In the genomic region with DNA sequence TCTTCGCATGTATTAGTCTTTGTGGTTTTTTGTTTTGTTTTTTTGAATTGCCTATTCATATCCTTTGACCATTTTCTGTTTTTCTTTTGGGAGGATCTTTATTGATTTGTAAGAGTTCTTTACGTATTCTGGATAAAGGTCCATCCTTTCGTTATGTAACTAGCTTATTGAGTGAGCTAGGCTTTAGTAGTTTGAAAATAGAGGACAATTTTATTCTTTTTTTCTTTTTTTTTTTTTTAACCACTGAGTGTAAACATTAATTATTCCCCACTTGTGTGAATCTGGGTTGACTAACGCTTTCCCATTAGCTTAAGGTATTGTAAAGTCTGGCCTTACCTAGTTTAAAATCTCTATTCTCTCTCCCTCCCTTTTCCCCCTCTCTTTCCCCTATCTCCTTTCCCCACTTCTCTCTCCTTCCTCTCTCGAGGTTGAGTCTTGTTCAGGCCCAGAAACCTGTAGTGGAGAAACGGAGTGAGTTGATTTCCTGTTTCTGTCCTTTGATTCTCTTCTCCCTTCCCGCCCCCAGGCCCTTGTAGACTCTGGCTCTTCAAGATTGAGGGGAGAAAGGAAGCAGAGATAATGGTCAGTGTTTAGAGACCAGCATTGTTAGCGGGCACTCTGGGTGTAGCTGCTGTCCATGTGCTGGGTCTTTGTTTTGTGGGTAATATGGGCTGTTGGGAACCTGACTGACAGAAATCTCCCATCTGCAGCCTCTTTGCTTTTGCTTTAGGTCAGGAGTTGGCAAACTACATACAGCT, we compare ENCODE assay signal across 8 cellular contexts. TPM values are rescaled to one million over a fixed set of nuclear protein-coding genes. Genes with fewer than 3 reads are reported as not detected.
DNase-seq lines count a peak whose midpoint lies in the region; ATAC-seq, FAIRE-seq and TF ChIP-seq lines count a peak whose summit lies in the region.

No MANE protein-coding gene starts in this region.

- H3K27me3 ChIP-seq in adrenal gland (no peaks in the 10 kb centered on the region), iPS-20b (ENCODE audit: insufficient read depth, low read length) (no peaks in the 10 kb centered on the region)

- DNase-seq in A549 (ENCODE audit: low read depth in 1 of 2, low spot score in 1 of 2) (no peak), ELR (ENCODE audit: low read depth) (peak; percentile 62), NCI-H748 (lab: John Stamatoyannopoulos, UW; ENCODE audit: unreplicated experiment) (peak; percentile 55), adrenal gland (peak in 2 of 7 donors; percentile 15 to 54), 8988T (no peak)

- peak overlapping the region in 1 of 2 experiments; percentile 96; a peak in 4 of 6 replicates for H3K27ac ChIP-seq in A549
- peak overlapping the region; percentile 72 to 99 (median 91) for H3K27ac ChIP-seq in adrenal gland
- H3K27ac ChIP-seq in iPS-20b (ENCODE audit: low read length) = peak overlapping the region; percentile 27
- H3K27ac ChIP-seq in skin epidermis = peak overlapping the region in 19 of 21 experiments; percentile 91 to 100 (median 99)

- 19% methylated on average over 8 of the region's 8 CpGs for WGBS in A549 (ENCODE audit: missing lambda C conversion rate)
- 11 to 17% (median 15%) methylated on average over 8 of the region's 8 CpGs for WGBS in adrenal gland, 4 donors

- H3K9me3 ChIP-seq in A549 (no peaks in the 10 kb centered on the region), adrenal gland (replicated peaks in 1 of 3) (no peaks in the 10 kb centered on the region), iPS-20b (ENCODE audit: insufficient read depth, low read depth, low read length) (no peaks in the 10 kb centered on the region)

- peak overlapping the region; percentile 88 for H3K4me3 ChIP-seq in A549
- H3K4me3 ChIP-seq in adrenal gland = peak overlapping the region in 3 of 4 donors; percentile 83 to 93 (median 86)
- H3K4me3 ChIP-seq in iPS-20b (ENCODE audit: low read length) = peak overlapping the region; percentile 92
- H3K4me3 ChIP-seq in skin epidermis = peak overlapping the region; percentile 54 to 95 (median 76)

- TF ChIP-seq RAD21 in A549 (conservative IDR thresholded peaks at IDR 0.05 in 1 of 2, IDR thresholded peaks at IDR 0.05 in 1 of 2) = no peak

- intact Hi-C loops in adrenal gland (cut with DNase I) = no loop called here

- POLR2A ChIA-PET in A549 (lab: Yijun Ruan, JAX) = interaction anchor here (1.7 kb wide), 1 partner anchor 182 kb away, joined by 4 read pairs; no protein-coding TSS in a partner anchor

- no peaks in the 10 kb centered on the region for H3K36me3 ChIP-seq in adrenal gland (replicated peaks in 1 of 2)
- peaks cover 9% of the 10 kb centered on the region; the same call in 1 of the 2 replicates for H3K36me3 ChIP-seq in iPS-20b (ENCODE audit: insufficient read depth, low read depth, low read length)

- no peak for TF ChIP-seq EP300 in A549 (IDR thresholded peaks at IDR 0.05)

- CTCF ChIA-PET in A549 (lab: Yijun Ruan, JAX) = interaction anchor here (0.6 to 1.6 kb wide), 3 partner anchors 10 to 181 kb away, joined by 3 to 4 read pairs (median 4); no protein-coding TSS in a partner anchor

- no peak for FAIRE-seq in A549 (lab: Jason Lieb, UNC)

- H3K4me1 ChIP-seq in A549 (peaks cover 32% of the 10 kb centered on the region), adrenal gland (replicated peaks in 1 of 2) (peaks cover 31 to 52% of the 10 kb centered on the region in 2 donors), iPS-20b (ENCODE audit: insufficient read depth, low read length) (peaks cover 5% of the 10 kb centered on the region; the same call in 1 of the 2 replicates)

- peak overlapping the region; percentile 81; the same call in 1 of the 2 replicates for H3K9ac ChIP-seq in iPS-20b (ENCODE audit: low read depth, low read length)

- ATAC-seq in A549 (no peak), GM19452 (IDR thresholded peaks at IDR 0.05; ENCODE audit: unreplicated experiment) (no peak)

- TF ChIP-seq CTCF in A549 (IDR thresholded peaks at IDR 0.05) = no peak
- TF ChIP-seq CTCF in adrenal gland (IDR thresholded peaks at IDR 0.05) = no peak

- peak overlapping the region; percentile 85 for H3K4me2 ChIP-seq in A549

- TF ChIP-seq POLR2A in A549 (IDR thresholded peaks at IDR 0.05; ENCODE audit: low read length) (no peak), adrenal gland (IDR thresholded peaks at IDR 0.05) (peak in 1 of 2 donors; percentile 9)

TF ChIP-seq in A549, 52 proteins besides CTCF, POLR2A, EP300 and RAD21:
- TF ChIP-seq EHMT2 (IDR thresholded peaks at IDR 0.05; ENCODE audit: low read depth) = no peak
- TF ChIP-seq MAFK (IDR thresholded peaks at IDR 0.05; ENCODE audit: partially characterized antibody) = no peak
- no peak for TF ChIP-seq PHF8 (IDR thresholded peaks at IDR 0.05; ENCODE audit: borderline replicate concordance, low read depth)
- TF ChIP-seq CEBPB (IDR thresholded peaks at IDR 0.05) = no peak
- no peak for TF ChIP-seq RFX5 (IDR thresholded peaks at IDR 0.05)
- TF ChIP-seq, protein P1, sequence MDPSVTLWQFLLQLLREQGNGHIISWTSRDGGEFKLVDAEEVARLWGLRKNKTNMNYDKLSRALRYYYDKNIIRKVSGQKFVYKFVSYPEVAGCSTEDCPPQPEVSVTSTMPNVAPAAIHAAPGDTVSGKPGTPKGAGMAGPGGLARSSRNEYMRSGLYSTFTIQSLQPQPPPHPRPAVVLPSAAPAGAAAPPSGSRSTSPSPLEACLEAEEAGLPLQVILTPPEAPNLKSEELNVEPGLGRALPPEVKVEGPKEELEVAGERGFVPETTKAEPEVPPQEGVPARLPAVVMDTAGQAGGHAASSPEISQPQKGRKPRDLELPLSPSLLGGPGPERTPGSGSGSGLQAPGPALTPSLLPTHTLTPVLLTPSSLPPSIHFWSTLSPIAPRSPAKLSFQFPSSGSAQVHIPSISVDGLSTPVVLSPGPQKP (IDR thresholded peaks at IDR 0.05; ENCODE audit: low read depth, low read length) = no peak
- no peak for TF ChIP-seq HEYL (CRISPR knock-in tag; IDR thresholded peaks at IDR 0.05)
- TF ChIP-seq FOSL2 (IDR thresholded peaks at IDR 0.05) = no peak
- TF ChIP-seq FOSL2 (CRISPR knock-in tag; IDR thresholded peaks at IDR 0.05) = no peak
- TF ChIP-seq ESRRA (IDR thresholded peaks at IDR 0.05; ENCODE audit: borderline replicate concordance, low read length) = no peak
- TF ChIP-seq, protein P2, sequence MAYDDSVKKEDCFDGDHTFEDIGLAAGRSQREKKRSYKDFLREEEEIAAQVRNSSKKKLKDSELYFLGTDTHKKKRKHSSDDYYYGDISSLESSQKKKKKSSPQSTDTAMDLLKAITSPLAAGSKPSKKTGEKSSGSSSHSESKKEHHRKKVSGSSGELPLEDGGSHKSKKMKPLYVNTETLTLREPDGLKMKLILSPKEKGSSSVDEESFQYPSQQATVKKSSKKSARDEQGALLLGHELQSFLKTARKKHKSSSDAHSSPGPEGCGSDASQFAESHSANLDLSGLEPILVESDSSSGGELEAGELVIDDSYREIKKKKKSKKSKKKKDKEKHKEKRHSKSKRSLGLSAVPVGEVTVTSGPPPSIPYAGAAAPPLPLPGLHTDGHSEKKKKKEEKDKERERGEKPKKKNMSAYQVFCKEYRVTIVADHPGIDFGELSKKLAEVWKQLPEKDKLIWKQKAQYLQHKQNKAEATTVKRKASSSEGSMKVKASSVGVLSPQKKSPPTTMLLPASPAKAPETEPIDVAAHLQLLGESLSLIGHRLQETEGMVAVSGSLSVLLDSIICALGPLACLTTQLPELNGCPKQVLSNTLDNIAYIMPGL (CRISPR knock-in tag; IDR thresholded peaks at IDR 0.05; ENCODE audit: borderline replicate concordance) = no peak
- no peak for TF ChIP-seq NPAS2 (CRISPR knock-in tag; IDR thresholded peaks at IDR 0.05; ENCODE audit: borderline replicate concordance)
- TF ChIP-seq RARB (CRISPR knock-in tag; IDR thresholded peaks at IDR 0.05) = no peak
- no peak for TF ChIP-seq TFCP2L1 (CRISPR knock-in tag; IDR thresholded peaks at IDR 0.05)
- no peak for TF ChIP-seq GATA3 (IDR thresholded peaks at IDR 0.05; ENCODE audit: borderline replicate concordance)
- no peak for TF ChIP-seq MAZ (IDR thresholded peaks at IDR 0.05; ENCODE audit: borderline replicate concordance, low read depth, low read length)

RNA-seq across cellular contexts. Expression of gene MORC3, which starts 1.5 kb away (rescaled TPM):
- polyA plus RNA-seq in A549 (2011; rRNA removed) = 15.0 and 21.5 TPM in 2 replicates
- 2.9 TPM in 2 replicates for polyA plus RNA-seq in A549 (2012; cell fraction: cytosol; rRNA removed)
- 2.3 and 3.8 TPM in 2 replicates for polyA plus RNA-seq in A549 (2012; cell fraction: nucleus; rRNA removed)
- polyA plus RNA-seq in A549 (2017; fragmentation: RNase III; extraction: RNeasy Plus Mini Kit Qiagen cat#74134 plus additional on column Dnase treatment) = 9.7 to 10.7 TPM (median 9.9 TPM) in 3 replicates
- polyA minus RNA-seq in A549 (2011; rRNA and poly(A)+ RNA removed) = 6.3 and 9.0 TPM in 2 replicates
- 10 to 100 TPM; 17.6 to 32.4 (median 25.7) TPM for total RNA-seq in adrenal gland
- 10 to 100 TPM; 12.5 to 23.7 (median 19.6) TPM for polyA plus RNA-seq in adrenal gland

Comparison
In these comparisons a context has a peak if more than half of its experiments do, and no peak if none do; other contexts are left out.
1. DNase-seq: peak in ELR (single experiment) and NCI-H748 (single experiment); none in A549 (0 of 2) and 8988T (single experiment).
2. Peak in every context shown above with its lines, with median percentiles within 50 percentile points of each other: H3K4me3 ChIP-seq.